ENCODE assay signal across 15 cellular contexts in genomic region chr4:62816566-62816965, GRCh38.
DNase-seq lines count a peak whose midpoint lies in the region; ATAC-seq and TF ChIP-seq lines count a peak whose summit lies in the region.
"Had no signal": no experiment of that assay in that cellular context is flagged by ENCODE, and none has a peak within 500 bp of the region (broad histone marks: within the 10 kb centered on the region; RNA-seq: fewer than 3 reads in every experiment).

No MANE protein-coding gene starts in this region.

- H3K9me3 Mint-ChIP-seq in activated CD4-positive, alpha-beta T cell treated with anti-CD3 and anti-CD28 coated beads for 36 hours (ENCODE audit: low read depth) = peaks cover 2% of the 10 kb centered on the region
- H3K9me3 Mint-ChIP-seq in activated CD4-positive, alpha-beta T cell treated with anti-CD3 and anti-CD28 coated beads, Interleukin-2, amount 10 ng/mL, durations not matched to agents 7 days and 5 days = no peaks in the 10 kb centered on the region

- ATAC-seq in activated CD4-positive, alpha-beta T cell treated with anti-CD3 and anti-CD28 coated beads for 36 hours = no peak
- ATAC-seq in left colon = peak; percentile 39
- no peak for ATAC-seq in sciatic nerve
- no peak for ATAC-seq in HG02571 (IDR thresholded peaks at IDR 0.05; ENCODE audit: unreplicated experiment)
- no peak for ATAC-seq in HG03565 (IDR thresholded peaks at IDR 0.05; ENCODE audit: unreplicated experiment)

- peak; percentile 4 for DNase-seq in activated CD4-positive, alpha-beta T cell treated with anti-CD3 and anti-CD28 coated beads for 36 hours
- no peak for DNase-seq in activated CD4-positive, alpha-beta T cell treated with anti-CD3 and anti-CD28 coated beads, Interleukin-2, amount 10 ng/mL, durations not matched to agents 7 days and 5 days
- DNase-seq in NCI-H510A (lab: John Stamatoyannopoulos, UW) (peak; percentile 32), left colon (no peak), sciatic nerve (ENCODE audit: low spot score) (peak; percentile 30), GM10248 (ENCODE audit: extremely low spot score) (no peak)
- DNase-seq: ACHN; Calu3; CD4-positive, CD25-positive, alpha-beta regulatory T cell; HCEC 1CT; MV-4-11; NCI-H524 treated with DMSO at 0.1 percent for 48 hours; Right ventricle myocardium superior had no signal

- H3K27ac Mint-ChIP-seq in activated CD4-positive, alpha-beta T cell treated with anti-CD3 and anti-CD28 coated beads for 36 hours = no peak overlapping the region
- H3K27ac Mint-ChIP-seq in activated CD4-positive, alpha-beta T cell treated with anti-CD3 and anti-CD28 coated beads, Interleukin-2, amount 10 ng/mL, durations not matched to agents 7 days and 5 days = no peak overlapping the region
- H3K27ac Mint-ChIP-seq: CD4-positive, CD25-positive, alpha-beta regulatory T cell had no signal

- no peaks in the 10 kb centered on the region for H3K4me1 Mint-ChIP-seq in activated CD4-positive, alpha-beta T cell treated with anti-CD3 and anti-CD28 coated beads for 36 hours
- no peaks in the 10 kb centered on the region for H3K4me1 Mint-ChIP-seq in activated CD4-positive, alpha-beta T cell treated with anti-CD3 and anti-CD28 coated beads, Interleukin-2, amount 10 ng/mL, durations not matched to agents 7 days and 5 days
- H3K4me1 Mint-ChIP-seq: CD4-positive, CD25-positive, alpha-beta regulatory T cell had no signal

- intact Hi-C loops in activated CD4-positive, alpha-beta T cell treated with anti-CD3 and anti-CD28 coated beads for 36 hours (cut with DNase I, micrococcal nuclease) = no loop called here
- intact Hi-C loops in left colon (cut with DNase I, micrococcal nuclease) (no loop called here), sciatic nerve (cut with DNase I) (no loop called here)

- no peak overlapping the region for H3K4me3 Mint-ChIP-seq in activated CD4-positive, alpha-beta T cell treated with anti-CD3 and anti-CD28 coated beads for 36 hours
- H3K4me3 Mint-ChIP-seq in activated CD4-positive, alpha-beta T cell treated with anti-CD3 and anti-CD28 coated beads, Interleukin-2, amount 10 ng/mL, durations not matched to agents 7 days and 5 days = no peak overlapping the region
- H3K4me3 Mint-ChIP-seq: CD4-positive, CD25-positive, alpha-beta regulatory T cell had no signal

- POLR2A ChIA-PET in activated CD4-positive, alpha-beta T cell treated with anti-CD3 and anti-CD28 coated beads for 36 hours (lab: Charles Lee) = no interaction called here
- POLR2A ChIA-PET in activated CD4-positive, alpha-beta T cell treated with anti-CD3 and anti-CD28 coated beads, Interleukin-2, amount 10 ng/mL, durations not matched to agents 7 days and 5 days (lab: Charles Lee) = no interaction called here
- POLR2A ChIA-PET in GM10248 (lab: Yijun Ruan, JAX) = no interaction called here

- H3K27me3 Mint-ChIP-seq in activated CD4-positive, alpha-beta T cell treated with anti-CD3 and anti-CD28 coated beads for 36 hours = no peaks in the 10 kb centered on the region
- H3K27me3 Mint-ChIP-seq in activated CD4-positive, alpha-beta T cell treated with anti-CD3 and anti-CD28 coated beads, Interleukin-2, amount 10 ng/mL, durations not matched to agents 7 days and 5 days = no peaks in the 10 kb centered on the region
- H3K27me3 Mint-ChIP-seq: CD4-positive, CD25-positive, alpha-beta regulatory T cell had no signal

- CTCF ChIA-PET in activated CD4-positive, alpha-beta T cell treated with anti-CD3 and anti-CD28 coated beads for 36 hours (lab: Charles Lee) = no interaction called here
- CTCF ChIA-PET in activated CD4-positive, alpha-beta T cell treated with anti-CD3 and anti-CD28 coated beads, Interleukin-2, amount 10 ng/mL, durations not matched to agents 7 days and 5 days (lab: Charles Lee) = no interaction called here
- CTCF ChIA-PET in GM10248 (lab: Yijun Ruan, JAX) = no interaction called here

- no peaks in the 10 kb centered on the region for H3K36me3 Mint-ChIP-seq in activated CD4-positive, alpha-beta T cell treated with anti-CD3 and anti-CD28 coated beads for 36 hours (ENCODE audit: low read depth)
- H3K36me3 Mint-ChIP-seq in activated CD4-positive, alpha-beta T cell treated with anti-CD3 and anti-CD28 coated beads, Interleukin-2, amount 10 ng/mL, durations not matched to agents 7 days and 5 days (ENCODE audit: low read depth) = no peaks in the 10 kb centered on the region
- H3K36me3 Mint-ChIP-seq: CD4-positive, CD25-positive, alpha-beta regulatory T cell had no signal

- no peak for TF ChIP-seq CTCF in GM10248 (IDR thresholded peaks at IDR 0.05; ENCODE audit: control extremely low read depth, extremely low read depth, low read depth, missing control alignments)

Comparison
In these comparisons a context has a peak if more than half of its experiments do, and no peak if none do; other contexts are left out.
1. DNase-seq: peak in activated CD4-positive, alpha-beta T cell treated with anti-CD3 and anti-CD28 coated beads for 36 hours (single experiment), NCI-H510A (single experiment) and sciatic nerve (single experiment); none in activated CD4-positive, alpha-beta T cell treated with anti-CD3 and anti-CD28 coated beads, Interleukin-2, amount 10 ng/mL, durations not matched to agents 7 days and 5 days (single experiment), left colon (0 of 2) and GM10248 (single experiment).